In the genomic region with DNA sequence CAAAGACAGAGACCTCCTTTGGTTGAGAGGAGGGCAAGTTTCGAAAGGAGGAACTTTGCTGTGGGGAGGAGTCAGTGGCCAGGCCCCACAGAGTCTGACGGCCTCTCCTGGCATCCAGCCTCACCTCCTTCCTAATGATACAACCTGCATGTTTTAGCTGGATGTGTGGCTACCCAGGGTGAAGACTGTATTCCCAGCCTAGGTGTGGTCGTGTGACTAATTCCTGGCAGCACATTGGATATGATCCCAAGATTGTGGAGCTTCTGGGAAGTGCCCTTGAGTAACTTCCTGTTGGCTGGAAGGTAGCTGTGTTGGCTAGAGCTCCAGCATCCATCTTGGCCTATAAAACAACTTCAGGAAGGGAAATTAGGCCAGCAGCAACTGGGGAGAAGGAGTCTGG, we compare ENCODE assay signal across 11 cellular contexts. TPM values are rescaled to one million over a fixed set of nuclear protein-coding genes. Genes with fewer than 3 reads are reported as not detected.
DNase-seq lines count a peak whose midpoint lies in the region; ATAC-seq and TF ChIP-seq lines count a peak whose summit lies in the region.
"Had no signal": no experiment of that assay in that cellular context is flagged by ENCODE, and none has a peak within 500 bp of the region (broad histone marks: within the 10 kb centered on the region; RNA-seq: fewer than 3 reads in every experiment).

No MANE protein-coding gene starts in this region.

- peak; percentile 49 for TF ChIP-seq EP300 in ovary (IDR thresholded peaks at IDR 0.05)

- H3K27ac ChIP-seq in PC-3 (ENCODE audit: low read length) (peak overlapping the region; percentile 64), ovary (peak overlapping the region in 1 of 2 donors; percentile 39)

- H3K9me3 ChIP-seq in PC-3 (ENCODE audit: low read length) (no peaks in the 10 kb centered on the region), ovary (no peaks in the 10 kb centered on the region)

- ATAC-seq in PC-3: peak; percentile 94
- ATAC-seq in GM19452 (IDR thresholded peaks at IDR 0.05; ENCODE audit: unreplicated experiment): no peak
- ATAC-seq: activated CD4-positive, alpha-beta T cell treated with anti-CD3 and anti-CD28 coated beads for 36 hours had no signal

- no peak overlapping the region for H3K9ac ChIP-seq in PC-3 (ENCODE audit: low read length)

- no TSS peak for BruUV-seq in PC-3 (replicated peaks; lab: Mats Ljungman, UMichigan)

- H3K27me3 ChIP-seq in PC-3 (ENCODE audit: low read length): no peaks in the 10 kb centered on the region
- H3K27me3 ChIP-seq in ovary: no peaks in the 10 kb centered on the region

- CTCF ChIA-PET in PC-3 (lab: Charles Lee): no interaction called here

- intact Hi-C loops in PC-3 (cut with micrococcal nuclease): no loop called here
- intact Hi-C loops in ovary (cut with DNase I): no loop called here

- peaks cover 6% of the 10 kb centered on the region for H3F3A ChIP-seq in PC-3 (ENCODE audit: low read length, unreplicated experiment)

- no peaks in the 10 kb centered on the region for H3K9me2 ChIP-seq in PC-3 (replicated peaks; ENCODE audit: low read length)

- no peak overlapping the region for H3K4me2 ChIP-seq in PC-3 (ENCODE audit: low read length)

- H3K4me3 ChIP-seq in PC-3 (ENCODE audit: low read length) (no peak overlapping the region), fibroblast of the aortic adventitia (ENCODE audit: low read depth, low read length) (no peak overlapping the region), ovary (no peak overlapping the region)

- H4K20me1 ChIP-seq in PC-3 (ENCODE audit: low read length): no peaks in the 10 kb centered on the region

- H2AFZ ChIP-seq in PC-3 (ENCODE audit: low read length): no peak overlapping the region

- H3K36me3 ChIP-seq in PC-3 (ENCODE audit: low read depth, low read length): no peaks in the 10 kb centered on the region
- H3K36me3 ChIP-seq in ovary: no peaks in the 10 kb centered on the region

- DNase-seq in ELR (ENCODE audit: low read depth) (peak; percentile 42), PC-3 (peak; percentile 98), fibroblast of the aortic adventitia (ENCODE audit: low read depth) (peak; percentile 99), ovary (peak in 1 of 5 donors; percentile 40), NCI-H1436 (lab: John Stamatoyannopoulos, UW) (no peak), NCI-H146 treated with DMSO at 0.1 percent for 48 hours (lab: John Stamatoyannopoulos, UW; ENCODE audit: unreplicated experiment) (no peak)
- no peak for DNase-seq in stimulated activated CD8-positive, alpha-beta memory T cell treated with anti-CD3 and anti-CD28 coated beads, Interleukin-4, amount 100 ng/mL, for 48 hours
- DNase-seq: activated CD4-positive, alpha-beta T cell treated with anti-CD3 and anti-CD28 coated beads for 36 hours; Calu3; stimulated activated CD4-positive, alpha-beta T cell treated with anti-CD3 and anti-CD28 coated beads, Interleukin-1b, Interleukin-23, amount 100 ng/mL, for 48 hours had no signal

- 45 to 63% (median 47%) methylated on average over 3 of the region's 3 CpGs for WGBS in ovary, 3 donors

- TF ChIP-seq CTCF in PC-3 (conservative IDR thresholded peaks at IDR 0.05; ENCODE audit: low read depth, low read length): no peak
- no peak for TF ChIP-seq CTCF in fibroblast of the aortic adventitia (IDR thresholded peaks at IDR 0.05; ENCODE audit: insufficient read depth, low read length)
- TF ChIP-seq CTCF in ovary (IDR thresholded peaks at IDR 0.05): no peak

- no peaks in the 10 kb centered on the region for H3K79me2 ChIP-seq in PC-3 (ENCODE audit: low read length)

- peaks cover 44% of the 10 kb centered on the region for H3K4me1 ChIP-seq in PC-3 (ENCODE audit: insufficient read depth, low read length)
- H3K4me1 ChIP-seq in ovary (ENCODE audit: insufficient read depth): no peaks in the 10 kb centered on the region

- POLR2A ChIA-PET in PC-3 (lab: Charles Lee; ENCODE audit: unreplicated experiment): interaction anchor here (0.6 to 1.2 kb wide), 4 partner anchors 12 to 627 kb away, joined by 3 to 9 read pairs (median 5); no protein-coding TSS in a partner anchor

- TF ChIP-seq POLR2A in ovary (IDR thresholded peaks at IDR 0.05): no peak

RNA-seq across cellular contexts. Expression of a gene that starts 19.0 kb away (rescaled TPM):
- total RNA-seq in PC-3 (2014; rRNA removed): 121 and 144 TPM in 2 replicates
- total RNA-seq in fibroblast of the aortic adventitia (ENCODE audit: low replicate concordance): 41.3 and 56.0 TPM in 2 replicates
- 10 to 100 TPM; 13.0 to 28.2 (median 25.3) TPM for total RNA-seq in ovary
- polyA plus RNA-seq in ovary: 10 to 100 TPM; 18.7 to 57.1 TPM

Comparison
In these comparisons a context has a peak if more than half of its experiments do, and no peak if none do; other contexts are left out.
1. DNase-seq: peak in ELR (single experiment), PC-3 (single experiment) and fibroblast of the aortic adventitia (single experiment); none in stimulated activated CD8-positive, alpha-beta memory T cell treated with anti-CD3 and anti-CD28 coated beads, Interleukin-4, amount 100 ng/mL, for 48 hours (single experiment), NCI-H1436 (single experiment) and NCI-H146 treated with DMSO at 0.1 percent for 48 hours (single experiment).